10 cellular contexts compared by ENCODE assay signal in genomic region chr1:48793863-48794262, GRCh38. TPM values are rescaled to one million over a fixed set of nuclear protein-coding genes. Genes with fewer than 3 reads are reported as not detected.
DNase-seq lines count a peak whose midpoint lies in the region; ATAC-seq and TF ChIP-seq lines count a peak whose summit lies in the region.
"Had no signal": no experiment of that assay in that cellular context is flagged by ENCODE, and none has a peak within 500 bp of the region (broad histone marks: within the 10 kb centered on the region; RNA-seq: fewer than 3 reads in every experiment).

No MANE protein-coding gene starts in this region.

- no peak overlapping the region for H3K4me3 ChIP-seq in right atrium auricular region

- no peaks in the 10 kb centered on the region for H3K4me1 ChIP-seq in right atrium auricular region
- H3K4me1 ChIP-seq: parathyroid adenoma had no signal

- DNase-seq in SKM-1 (lab: John Stamatoyannopoulos, UW; ENCODE audit: unreplicated experiment) (peak; percentile 92), NCI-H510A (lab: John Stamatoyannopoulos, UW) (no peak), right atrium auricular region (ENCODE audit: low spot score) (no peak), left cardiac atrium (no peak)
- no peak for DNase-seq in activated naive CD4-positive, alpha-beta T cell treated with anti-CD3 and anti-CD28 coated beads, Interleukin-2, amount 50 U/mL, for 16 hours
- DNase-seq: immature natural killer cell had no signal

- H3K36me3 ChIP-seq in right atrium auricular region, result no peaks in the 10 kb centered on the region

- no peaks in the 10 kb centered on the region for H3K9me3 ChIP-seq in right atrium auricular region

- peak; percentile 76 for ATAC-seq in GM18499 (IDR thresholded peaks at IDR 0.05; ENCODE audit: insufficient read depth, unreplicated experiment)
- peak; percentile 77 for ATAC-seq in GM21390 (IDR thresholded peaks at IDR 0.05; ENCODE audit: unreplicated experiment)
- ATAC-seq in HG03139 (IDR thresholded peaks at IDR 0.05; ENCODE audit: unreplicated experiment), result peak; percentile 82
- no peak for ATAC-seq in left cardiac atrium

- H3K27me3 ChIP-seq in right atrium auricular region, result no peaks in the 10 kb centered on the region

- H3K27ac ChIP-seq in right atrium auricular region, result no peak overlapping the region
- H3K27ac ChIP-seq: parathyroid adenoma had no signal

- no peak for TF ChIP-seq CTCF in right atrium auricular region (IDR thresholded peaks at IDR 0.05)

- intact Hi-C loops in left cardiac atrium (cut with DNase I), result no loop called here

RNA-seq across cellular contexts. Expression of gene BEND5, which starts 17.2 kb away (rescaled TPM):
- 1 to 10 TPM; 2.7 to 2.8 TPM for total RNA-seq in right atrium auricular region
- total RNA-seq in left cardiac atrium, result 1 to 10 TPM; 3.2 to 3.5 TPM

Comparison
In these comparisons a context has a peak if more than half of its experiments do, and no peak if none do; other contexts are left out.
1. ATAC-seq: peak in GM18499 (single experiment), GM21390 (single experiment) and HG03139 (single experiment); none in left cardiac atrium (0 of 2).